ENCODE assay signal across 1 cellular context in the genomic region with DNA sequence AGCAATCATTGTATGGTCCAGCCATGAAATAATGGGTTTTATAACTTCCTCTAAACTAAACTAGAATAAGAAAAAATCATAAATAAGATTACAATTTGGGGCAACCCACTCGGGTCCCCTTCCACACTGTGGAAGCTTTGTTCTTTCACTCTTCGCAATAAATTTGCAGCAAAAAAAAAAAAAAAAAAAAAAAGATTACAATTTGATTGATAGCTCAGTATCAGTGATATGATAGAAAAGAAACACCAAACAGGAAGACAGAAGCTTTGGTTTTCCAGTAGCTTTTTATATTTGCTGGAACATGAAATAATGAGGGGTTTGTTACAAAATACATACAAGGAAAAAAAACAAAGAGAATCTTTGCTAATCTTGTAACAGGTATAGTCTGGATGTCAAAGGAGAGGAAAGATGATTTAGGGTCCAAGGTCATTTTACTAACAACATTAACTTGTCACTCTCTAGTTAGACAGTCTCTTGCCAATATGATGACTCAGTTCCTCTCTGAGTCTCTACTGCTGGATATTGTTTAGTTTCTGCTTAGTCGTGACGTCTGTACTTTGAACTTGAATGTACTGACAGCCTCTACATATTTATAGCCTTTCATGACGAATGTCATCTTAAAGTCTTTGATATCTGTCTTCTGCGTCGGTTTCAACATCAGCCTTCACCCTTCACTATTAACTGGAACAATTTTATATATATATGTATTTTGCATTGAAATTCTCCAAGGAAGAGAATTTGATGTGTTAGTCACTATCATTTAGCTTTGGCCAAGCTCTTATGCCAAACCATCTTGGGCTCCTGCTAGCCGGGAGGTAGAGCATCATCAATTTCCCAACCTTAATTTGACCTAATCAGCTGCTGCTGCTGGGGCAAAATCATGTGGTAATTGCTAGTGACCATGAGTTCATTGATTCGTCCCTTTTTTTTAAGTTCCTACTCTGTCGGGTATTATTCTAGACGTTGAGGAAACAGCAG.
TF ChIP-seq lines count a peak whose summit lies in the region.

No MANE protein-coding gene starts in this region.

TF ChIP-seq in K562, 482 proteins besides CTCF, POLR2A, EP300 and RAD21 (continued from another document and continues in another):
- TF ChIP-seq FOXA1 (IDR thresholded peaks at IDR 0.05; ENCODE audit: borderline replicate concordance) (no peak), BRCA1 (IDR thresholded peaks at IDR 0.05) (no peak), BRCA1 (CRISPR knock-in tag; IDR thresholded peaks at IDR 0.05) (no peak), IFI16 (CRISPR knock-in tag; IDR thresholded peaks at IDR 0.05) (no peak), SMAD4 (CRISPR knock-in tag; conservative IDR thresholded peaks at IDR 0.05) (peak; percentile 75), POLR2H (tag; IDR thresholded peaks at IDR 0.05; ENCODE audit: low read depth) (0 out of 2 replicates have a peak, but pooled peaks have one; percentile 30), BCLAF1 (IDR thresholded peaks at IDR 0.05; ENCODE audit: borderline replicate concordance in 1 of 2, control insufficient read depth in 1 of 2, low read depth in 2 of 2, low read length in 1 of 2) (no peak), SLC30A9 (CRISPR knock-in tag; IDR thresholded peaks at IDR 0.05) (no peak), ZNF184 (CRISPR knock-in tag; IDR thresholded peaks at IDR 0.05) (no peak), STAT5B (CRISPR knock-in tag; IDR thresholded peaks at IDR 0.05) (no peak), TBP (optimal IDR thresholded peaks at IDR 0.05; ENCODE audit: low read depth, low read length) (no peak), ZNF76 (CRISPR knock-in tag; IDR thresholded peaks at IDR 0.05; ENCODE audit: borderline replicate concordance) (no peak), ZNF408 (CRISPR knock-in tag; IDR thresholded peaks at IDR 0.05; ENCODE audit: low read depth) (no peak), ZNF318 (IDR thresholded peaks at IDR 0.05; ENCODE audit: borderline replicate concordance in 1 of 2, low read depth in 1 of 2) (0 out of 4 replicates have a peak, but pooled peaks of 1 of the 2 experiments have one; percentile 42), ZNF280A (IDR thresholded peaks at IDR 0.05; ENCODE audit: low read depth, partially characterized antibody) (no peak), RBM34 (IDR thresholded peaks at IDR 0.05; ENCODE audit: borderline replicate concordance, insufficient read depth, low read length) (no peak), BRF2 (IDR thresholded peaks at IDR 0.05; ENCODE audit: borderline replicate concordance, insufficient read depth, insufficient read length) (no peak), ZFX (CRISPR knock-in tag; IDR thresholded peaks at IDR 0.05) (no peak), E4F1 (CRISPR knock-in tag; IDR thresholded peaks at IDR 0.05; ENCODE audit: borderline replicate concordance) (no peak), TRIM24 (IDR thresholded peaks at IDR 0.05) (peak; percentile 26 to 65; a peak in 2 of 4 replicates), ZNF75A (CRISPR knock-in tag; IDR thresholded peaks at IDR 0.05) (no peak), HMGN3 (IDR thresholded peaks at IDR 0.05; ENCODE audit: borderline replicate concordance, extremely low read depth, insufficient read length, low read depth, low read length) (no peak), ZNF316 (IDR thresholded peaks at IDR 0.05) (peak; percentile 97), ETV1 (tag; conservative IDR thresholded peaks at IDR 0.05; ENCODE audit: low read depth) (peak; percentile 51), DPF2 (IDR thresholded peaks at IDR 0.05) (peak; percentile 80), ATF2 (CRISPR knock-in tag; IDR thresholded peaks at IDR 0.05) (no peak)
- TF ChIP-seq, protein P1, sequence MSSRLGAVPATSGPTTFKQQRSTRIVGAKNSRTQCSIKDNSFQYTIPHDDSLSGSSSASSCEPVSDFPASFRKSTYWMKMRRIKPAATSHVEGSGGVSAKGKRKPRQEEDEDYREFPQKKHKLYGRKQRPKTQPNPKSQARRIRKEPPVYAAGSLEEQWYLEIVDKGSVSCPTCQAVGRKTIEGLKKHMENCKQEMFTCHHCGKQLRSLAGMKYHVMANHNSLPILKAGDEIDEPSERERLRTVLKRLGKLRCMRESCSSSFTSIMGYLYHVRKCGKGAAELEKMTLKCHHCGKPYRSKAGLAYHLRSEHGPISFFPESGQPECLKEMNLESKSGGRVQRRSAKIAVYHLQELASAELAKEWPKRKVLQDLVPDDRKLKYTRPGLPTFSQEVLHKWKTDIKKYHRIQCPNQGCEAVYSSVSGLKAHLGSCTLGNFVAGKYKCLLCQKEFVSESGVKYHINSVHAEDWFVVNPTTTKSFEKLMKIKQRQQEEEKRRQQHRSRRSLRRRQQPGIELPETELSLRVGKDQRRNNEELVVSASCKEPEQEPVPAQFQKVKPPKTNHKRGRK (tag; IDR thresholded peaks at IDR 0.05), result no peak
